21 cellular contexts compared by ENCODE assay signal in genomic region chr12:130876758-130877157, GRCh38. TPM values are rescaled to one million over a fixed set of nuclear protein-coding genes. Genes with fewer than 3 reads are reported as not detected.
A peak's percentile ranks its signal among the peaks of the same experiment; 100 is the strongest.
DNase-seq lines count a peak whose midpoint lies in the region; ATAC-seq and TF ChIP-seq lines count a peak whose summit lies in the region.
"Had no signal": no experiment of that assay in that cellular context is flagged by ENCODE, and none has a peak within 500 bp of the region (broad histone marks: within the 10 kb centered on the region; RNA-seq: fewer than 3 reads in every experiment).

No MANE protein-coding gene starts in this region.

- H3K9me3 Mint-ChIP-seq in activated T-cell treated with anti-CD3 and anti-CD28 coated beads, Interleukin-2, amount 50 U/mL, for 24 hours = no peaks in the 10 kb centered on the region
- no peaks in the 10 kb centered on the region for H3K9me3 Mint-ChIP-seq in HFFc6
- no peaks in the 10 kb centered on the region for H3K9me3 Mint-ChIP-seq in activated naive CD8-positive, alpha-beta T cell (ENCODE audit: low read depth)
- H3K9me3 Mint-ChIP-seq in stimulated activated effector memory CD8-positive, alpha-beta T cell treated with anti-CD3 and anti-CD28 coated beads, Interleukin-12 subunit alpha, Interleukin-12 subunit beta, amount 100 ng/mL, for 72 hours = no peaks in the 10 kb centered on the region
- H3K9me3 Mint-ChIP-seq: activated B cell treated with CpG ODN at 0.5 μM for 24 hours had no signal

- DNase-seq in activated T-cell treated with anti-CD3 and anti-CD28 coated beads, Interleukin-2, amount 50 U/mL, for 24 hours = no peak
- DNase-seq in activated T-cell treated with anti-CD3 and anti-CD28 coated beads for 4 hours (no peak), HFFc6 (no peak), NCI-H1048 (lab: John Stamatoyannopoulos, UW) (no peak)
- no peak for DNase-seq in stimulated activated effector memory CD8-positive, alpha-beta T cell treated with anti-CD3 and anti-CD28 coated beads, Interleukin-12 subunit alpha, Interleukin-12 subunit beta, amount 100 ng/mL, for 72 hours (ENCODE audit: low spot score in 2 of 2)
- no peak for DNase-seq in activated CD4-positive, alpha-beta T cell treated with anti-CD3 and anti-CD28 coated beads for 4 hours
- DNase-seq: activated B cell treated with CpG ODN at 0.5 μM for 24 hours; amniotic stem cell; GM23248; heart right ventricle; KG1; left lung; NCI-H1092; NCI-H1930; NCI-H446; NK-92 treated with Interleukin-12 subunit alpha and Interleukin-12 subunit beta, amount 100 ng/mL, for 24 hours; spleen; T-helper 9 cell had no signal

- H3K4me1 Mint-ChIP-seq in activated T-cell treated with anti-CD3 and anti-CD28 coated beads, Interleukin-2, amount 50 U/mL, for 24 hours (ENCODE audit: low read depth) = peaks cover 69% of the 10 kb centered on the region
- H3K4me1 Mint-ChIP-seq in HFFc6 (ENCODE audit: low read depth) = peaks cover 37% of the 10 kb centered on the region
- H3K4me1 Mint-ChIP-seq in activated naive CD8-positive, alpha-beta T cell (ENCODE audit: low read depth) = peaks cover 69% of the 10 kb centered on the region
- H3K4me1 Mint-ChIP-seq in stimulated activated effector memory CD8-positive, alpha-beta T cell treated with anti-CD3 and anti-CD28 coated beads, Interleukin-12 subunit alpha, Interleukin-12 subunit beta, amount 100 ng/mL, for 72 hours = peaks cover 77% of the 10 kb centered on the region

- peaks cover 65% of the 10 kb centered on the region for H3K36me3 Mint-ChIP-seq in activated T-cell treated with anti-CD3 and anti-CD28 coated beads, Interleukin-2, amount 50 U/mL, for 24 hours (ENCODE audit: low read depth)
- peaks cover 42% of the 10 kb centered on the region for H3K36me3 Mint-ChIP-seq in HFFc6 (ENCODE audit: low read depth)
- H3K36me3 Mint-ChIP-seq in activated naive CD8-positive, alpha-beta T cell = peaks cover 34% of the 10 kb centered on the region
- H3K36me3 Mint-ChIP-seq in stimulated activated effector memory CD8-positive, alpha-beta T cell treated with anti-CD3 and anti-CD28 coated beads, Interleukin-12 subunit alpha, Interleukin-12 subunit beta, amount 100 ng/mL, for 72 hours = peaks cover 85% of the 10 kb centered on the region

- H3K27me3 Mint-ChIP-seq in activated T-cell treated with anti-CD3 and anti-CD28 coated beads, Interleukin-2, amount 50 U/mL, for 24 hours = no peaks in the 10 kb centered on the region
- H3K27me3 Mint-ChIP-seq in HFFc6 (ENCODE audit: insufficient read depth) = peaks cover 1% of the 10 kb centered on the region; the same call in 1 of the 2 replicates
- H3K27me3 Mint-ChIP-seq in activated naive CD8-positive, alpha-beta T cell = no peaks in the 10 kb centered on the region
- H3K27me3 Mint-ChIP-seq: activated B cell treated with CpG ODN at 0.5 μM for 24 hours had no signal

- H3K27ac Mint-ChIP-seq in activated T-cell treated with anti-CD3 and anti-CD28 coated beads, Interleukin-2, amount 50 U/mL, for 24 hours = peak overlapping the region; percentile 73
- peak overlapping the region; percentile 36 for H3K27ac Mint-ChIP-seq in HFFc6
- no peak overlapping the region for H3K27ac Mint-ChIP-seq in activated naive CD8-positive, alpha-beta T cell
- H3K27ac Mint-ChIP-seq in stimulated activated effector memory CD8-positive, alpha-beta T cell treated with anti-CD3 and anti-CD28 coated beads, Interleukin-12 subunit alpha, Interleukin-12 subunit beta, amount 100 ng/mL, for 72 hours = peak overlapping the region; percentile 70
- H3K27ac Mint-ChIP-seq: activated B cell treated with CpG ODN at 0.5 μM for 24 hours had no signal

- no peak for ATAC-seq in stimulated activated effector memory CD8-positive, alpha-beta T cell treated with anti-CD3 and anti-CD28 coated beads, Interleukin-12 subunit alpha, Interleukin-12 subunit beta, amount 100 ng/mL, for 72 hours
- ATAC-seq in HG03457 (IDR thresholded peaks at IDR 0.05; ENCODE audit: unreplicated experiment) = no peak
- ATAC-seq: heart right ventricle, left lung had no signal

- TF ChIP-seq CTCF in HFFc6 (IDR thresholded peaks at IDR 0.05) = peak; percentile 37

- peak overlapping the region; percentile 29 for H3K4me3 Mint-ChIP-seq in activated T-cell treated with anti-CD3 and anti-CD28 coated beads, Interleukin-2, amount 50 U/mL, for 24 hours
- H3K4me3 Mint-ChIP-seq in HFFc6 = no peak overlapping the region
- H3K4me3 Mint-ChIP-seq in activated naive CD8-positive, alpha-beta T cell = peak overlapping the region; percentile 31
- no peak overlapping the region for H3K4me3 Mint-ChIP-seq in stimulated activated effector memory CD8-positive, alpha-beta T cell treated with anti-CD3 and anti-CD28 coated beads, Interleukin-12 subunit alpha, Interleukin-12 subunit beta, amount 100 ng/mL, for 72 hours
- H3K4me3 Mint-ChIP-seq: activated B cell treated with CpG ODN at 0.5 μM for 24 hours, CD14-positive monocyte had no signal

RNA-seq across cellular contexts. Expression of gene RAN, which starts 4.9 kb away (rescaled TPM):
- total RNA-seq in HFFc6 (2021; fragmentation: NEBNext Ultra II Directional; extraction: Animal tissue kit (Norgen Biotek cat#: 25700)) = 1,000 to 10,000 TPM; 1,033 to 1,278 (median 1,071) TPM

RNA-seq across cellular contexts. Expression of gene STX2, which starts 37.7 kb away (rescaled TPM):
- 10 to 100 TPM; 31.4 to 39.4 (median 34.5) TPM for total RNA-seq in HFFc6 (2021; fragmentation: NEBNext Ultra II Directional; extraction: Animal tissue kit (Norgen Biotek cat#: 25700))

Comparison
In these comparisons a context has a peak if more than half of its experiments do, and no peak if none do; other contexts are left out.
1. H3K4me3 Mint-ChIP-seq: peak in activated T-cell treated with anti-CD3 and anti-CD28 coated beads, Interleukin-2, amount 50 U/mL, for 24 hours (single experiment) and activated naive CD8-positive, alpha-beta T cell (single experiment); none in HFFc6 (single experiment) and stimulated activated effector memory CD8-positive, alpha-beta T cell treated with anti-CD3 and anti-CD28 coated beads, Interleukin-12 subunit alpha, Interleukin-12 subunit beta, amount 100 ng/mL, for 72 hours (single experiment).